In genomic region chr11:120589376-120589775, GRCh38 we compare ENCODE assay signal across 24 cellular contexts.
"Had no signal": no experiment of that assay in that cellular context is flagged by ENCODE, and none has a peak within 500 bp of the region (broad histone marks: within the 10 kb centered on the region; RNA-seq: fewer than 3 reads in every experiment).

No MANE protein-coding gene starts in this region.

- H3K4me3 ChIP-seq: MG63, SJSA1, SK-N-MC had no signal

- H3K36me3 ChIP-seq: MG63, SJSA1 had no signal

- H3K27ac ChIP-seq: SJSA1, SK-N-MC had no signal

- H3K4me1 ChIP-seq: SJSA1 had no signal

- ATAC-seq: HepG2 had no signal

- H3K9me3 ChIP-seq: MG63, SJSA1 had no signal

- H3K27me3 ChIP-seq: MG63, SJSA1 had no signal

- DNase-seq: IMR-90, Karpas-422, KG1, MG63, NCI-H1092, NCI-H1105 treated with DMSO at 0.1 percent for 48 hours, NCI-H1417 treated with DMSO at 0.1 percent for 48 hours, NCI-H146, NCI-H1694 treated with DMSO at 0.1 percent for 48 hours, NCI-H1930, NCI-H2081 treated with DMSO at 0.1 percent for 48 hours, NCI-H2171, NCI-H226, NCI-H446, NCI-H510A, NCI-H524 treated with DMSO at 0.1 percent for 48 hours, NCI-H69, NCI-H774, Right ventricle myocardium superior, RPMI8226, SIG-M5 had no signal
